15 cellular contexts compared by ENCODE assay signal in genomic region chr2:237530472-237531433, GRCh38.
DNase-seq lines count a peak whose midpoint lies in the region; ATAC-seq lines count a peak whose summit lies in the region.
"Had no signal": no experiment of that assay in that cellular context is flagged by ENCODE, and none has a peak within 500 bp of the region (broad histone marks: within the 10 kb centered on the region; RNA-seq: fewer than 3 reads in every experiment).

No MANE protein-coding gene starts in this region.

- DNase-seq in left kidney (ENCODE audit: low read depth, low spot score) (peak; percentile 34), NCI-H187 treated with DMSO at 0.1 percent for 48 hours (lab: John Stamatoyannopoulos, UW) (no peak), RKO (ENCODE audit: low spot score) (no peak), NCI-H128 (lab: John Stamatoyannopoulos, UW; ENCODE audit: unreplicated experiment) (no peak), NCI-H2171 treated with DMSO at 0.1 percent for 48 hours (lab: John Stamatoyannopoulos, UW) (no peak)
- DNase-seq: activated CD4-positive, alpha-beta T cell treated with anti-CD3 and anti-CD28 coated beads for 4 hours; activated T-cell treated with anti-CD3 and anti-CD28 coated beads, Interleukin-2, amount 50 U/mL, for 72 hours; aorta; dermis blood vessel endothelial cell; hypothalamus; sigmoid colon; T-helper 17 cell had no signal

- ATAC-seq in GM19025 (IDR thresholded peaks at IDR 0.05; ENCODE audit: low read depth, unreplicated experiment) (peak; percentile 42), GM21576 (IDR thresholded peaks at IDR 0.05; ENCODE audit: unreplicated experiment) (peak; percentile 67), HG03175 (IDR thresholded peaks at IDR 0.05; ENCODE audit: unreplicated experiment) (peak; percentile 47)
- ATAC-seq: activated T-cell treated with anti-CD3 and anti-CD28 coated beads, Interleukin-2, amount 50 U/mL, for 72 hours; T-helper 17 cell had no signal
